In the genomic region with DNA sequence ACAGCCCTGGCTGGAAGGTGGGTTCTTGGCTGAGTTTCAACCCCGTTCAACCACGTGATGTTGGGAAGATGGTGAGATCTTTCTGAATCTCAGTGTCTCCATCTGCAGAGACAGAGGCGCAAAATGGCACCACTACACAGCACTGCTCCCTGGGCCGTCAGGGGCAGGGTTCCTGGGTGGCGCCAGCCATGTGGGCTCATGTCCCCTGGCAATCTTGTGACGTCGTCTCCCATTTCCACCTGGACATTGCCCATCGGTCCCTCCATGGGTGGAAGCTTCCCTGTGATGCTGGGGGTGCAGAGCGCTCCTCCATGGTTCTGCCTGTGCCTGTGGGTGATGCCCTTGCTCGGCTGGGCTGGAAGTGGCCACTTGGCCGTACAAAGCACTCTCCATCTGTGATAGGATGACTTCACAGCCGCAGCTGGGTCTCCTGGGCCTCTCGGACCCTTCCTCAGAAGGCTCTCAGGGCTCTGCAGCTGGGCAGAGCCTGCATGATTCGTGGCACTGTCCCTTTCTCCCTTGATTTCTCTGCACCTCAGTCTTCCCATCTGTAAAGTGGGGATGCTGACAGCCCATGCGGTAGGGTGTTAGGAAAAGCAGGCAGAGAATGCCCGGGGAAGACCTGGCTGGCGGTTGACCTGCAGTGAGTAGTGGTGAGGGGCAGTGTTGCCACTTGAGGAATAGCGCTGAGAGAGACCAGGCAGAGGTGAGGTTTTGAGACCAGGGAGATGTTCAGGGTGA, we compare ENCODE assay signal across 8 cellular contexts. TPM values are rescaled to one million over a fixed set of nuclear protein-coding genes. Genes with fewer than 3 reads are reported as not detected.
"Had no signal": no experiment of that assay in that cellular context is flagged by ENCODE, and none has a peak within 500 bp of the region (broad histone marks: within the 10 kb centered on the region; RNA-seq: fewer than 3 reads in every experiment).

No MANE protein-coding gene starts in this region.

- DNase-seq: GM23248, GOT3, H7, HCEC 1CT had no signal

- H3K4me3 Mint-ChIP-seq: IgD-negative memory B cell had no signal

- H3K4me1 Mint-ChIP-seq: IgD-negative memory B cell had no signal

- H3K4me3 ChIP-seq: GM23248 had no signal

- H3K27ac ChIP-seq: GM23248 had no signal

- H3K9ac ChIP-seq: GM23248 had no signal

- H3K27ac Mint-ChIP-seq: IgD-negative memory B cell had no signal

- H2AFZ ChIP-seq: GM23248 had no signal

- FAIRE-seq: HTR-8/SVneo had no signal

RNA-seq across cellular contexts. Expression of gene SMIM38, which starts 35.2 kb away (rescaled TPM):
- total RNA-seq: GM23248, H4, HT-29 had no signal
- polyA plus RNA-seq: GM23248, IgD-negative memory B cell had no signal
